26 cellular contexts compared by ENCODE assay signal in the genomic region with DNA sequence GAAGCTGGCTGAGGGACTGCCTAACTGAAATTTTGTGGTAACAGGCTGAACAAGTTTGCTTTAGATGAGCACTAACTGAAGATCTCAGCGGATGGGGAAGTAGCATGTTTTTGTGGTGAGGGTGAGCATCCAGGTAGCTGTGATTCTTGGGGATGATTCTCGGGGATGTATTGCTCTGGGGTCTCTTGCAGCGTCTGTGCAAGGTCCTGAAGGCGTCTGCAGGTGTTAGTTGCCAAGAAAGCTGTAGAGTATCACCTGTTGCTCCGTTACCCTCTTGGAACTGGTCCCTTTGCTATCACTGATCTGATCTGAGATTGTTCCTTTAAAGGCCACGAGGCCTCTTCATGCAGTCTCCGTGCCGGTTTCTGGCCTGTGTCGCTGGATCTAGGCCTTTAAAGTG. TPM values are rescaled to one million over a fixed set of nuclear protein-coding genes. Genes with fewer than 3 reads are reported as not detected.
DNase-seq lines count a peak whose midpoint lies in the region; ATAC-seq, FAIRE-seq and TF ChIP-seq lines count a peak whose summit lies in the region.
"Had no signal": no experiment of that assay in that cellular context is flagged by ENCODE, and none has a peak within 500 bp of the region (broad histone marks: within the 10 kb centered on the region; RNA-seq: fewer than 3 reads in every experiment).

No MANE protein-coding gene starts in this region.

- CTCF ChIA-PET in HepG2 (lab: Yijun Ruan, JAX; ENCODE audit: low intra/inter-chr PET ratio, low total read pairs): no interaction called here

- TF ChIP-seq EP300 in HepG2 (IDR thresholded peaks at IDR 0.05; ENCODE audit: low read depth in 2 of 2, low read length in 2 of 2) (no peak), HepG2 (CRISPR knock-in tag; IDR thresholded peaks at IDR 0.05; ENCODE audit: borderline replicate concordance) (no peak), esophagus muscularis mucosa (IDR thresholded peaks at IDR 0.05) (no peak)

- no peaks in the 10 kb centered on the region; a peak in 2 of 5 replicates for H3K27me3 ChIP-seq in HepG2 (ENCODE audit: control insufficient read depth in 1 of 2, insufficient read depth in 2 of 2, low read length in 2 of 2)
- no peaks in the 10 kb centered on the region for H3K27me3 ChIP-seq in right lobe of liver
- no peaks in the 10 kb centered on the region for H3K27me3 ChIP-seq in esophagus muscularis mucosa
- H3K27me3 ChIP-seq: BLaER1 treated with 17β-estradiol and CSF1 and Interleukin-3, amounts not matched to agents 10 nM and 100 nM; MG63; Peyer's patch had no signal

- no peak overlapping the region for H3K27ac ChIP-seq in HepG2 (ENCODE audit: extremely low read length, insufficient read depth, low read length)
- H3K27ac ChIP-seq in right lobe of liver: no peak overlapping the region
- H3K27ac ChIP-seq in KOPT-K1 (ENCODE audit: low read depth, low read length, poor library complexity, severe bottlenecking): peak overlapping the region; percentile 36
- H3K27ac ChIP-seq in esophagus muscularis mucosa (replicated peaks in 1 of 4): no peak overlapping the region
- H3K27ac ChIP-seq: A549; BLaER1 treated with 17β-estradiol and CSF1 and Interleukin-3, amounts not matched to agents 10 nM and 100 nM; Peyer's patch had no signal

- no peak overlapping the region for H3K9ac ChIP-seq in HepG2 (ENCODE audit: insufficient read depth, low read depth, low read length)
- H3K9ac ChIP-seq: BLaER1 treated with 17β-estradiol and CSF1 and Interleukin-3, amounts not matched to agents 10 nM and 100 nM had no signal

- POLR2A ChIA-PET in HepG2 (lab: Yijun Ruan, JAX): no interaction called here

- ATAC-seq in HepG2 (no peak), right lobe of liver (no peak), GM21717 (IDR thresholded peaks at IDR 0.05; ENCODE audit: unreplicated experiment) (no peak)
- ATAC-seq: A549; CD8-positive, alpha-beta T cell; K562 had no signal

- no peak overlapping the region for H3K4me2 ChIP-seq in HepG2 (ENCODE audit: low read depth, low read length)
- H3K4me2 ChIP-seq: A549; BLaER1 treated with 17β-estradiol and CSF1 and Interleukin-3, amounts not matched to agents 10 nM and 100 nM had no signal

- no peak for TF ChIP-seq RAD21 in HepG2 (CRISPR knock-in tag; IDR thresholded peaks at IDR 0.05)

- H3K79me2 ChIP-seq in HepG2 (ENCODE audit: insufficient read depth, low read length): peaks cover 21% of the 10 kb centered on the region

- peaks cover 8% of the 10 kb centered on the region; the same call in 1 of the 2 replicates for H4K20me1 ChIP-seq in HepG2 (ENCODE audit: insufficient read depth, low read length)

- WGBS in HepG2 (ENCODE audit: low lambda C conversion rate): 94% methylated on average over 6 of the region's 9 CpGs
- 90% methylated on average over 2 of the region's 9 CpGs for WGBS in right lobe of liver (ENCODE audit: insufficient coverage, low coverage, low lambda C conversion rate, missing lambda C conversion rate)
- 93% methylated on average over 9 of the region's 9 CpGs for WGBS in esophagus muscularis mucosa

- DNase-seq in HepG2 (ENCODE audit: low spot score): no peak
- DNase-seq in right lobe of liver: no peak
- peak; percentile 47 for DNase-seq in esophagus muscularis mucosa (ENCODE audit: extremely low spot score)
- DNase-seq in T-helper 2 cell: no peak
- DNase-seq in stimulated activated naive CD4-positive, alpha-beta T cell treated with Interleukin-2 at 50 U/mL for 16 hours (lab: John Stamatoyannopoulos, UW): no peak
- DNase-seq: AML-193; Caco-2; CD8-positive, alpha-beta T cell; GF-D8; GOT3; MG63; NCI-H2029 treated with DMSO at 0.1 percent for 48 hours; NCI-H2227 treated with DMSO at 0.1 percent for 48 hours; NCI-H69; Peyer's patch; SHP77 treated with DMSO at 0.1 percent for 48 hours had no signal

- no peak for FAIRE-seq in HepG2 (lab: Jason Lieb, UNC)
- FAIRE-seq: A549, GM12891, K562 had no signal

- H3K9me3 ChIP-seq in HepG2 (ENCODE audit: low read length): no peaks in the 10 kb centered on the region
- H3K9me3 ChIP-seq in right lobe of liver: no peaks in the 10 kb centered on the region
- H3K9me3 ChIP-seq in KOPT-K1 (ENCODE audit: insufficient read depth, low read length, poor library complexity, severe bottlenecking): no peaks in the 10 kb centered on the region
- H3K9me3 ChIP-seq in esophagus muscularis mucosa: no peaks in the 10 kb centered on the region
- H3K9me3 ChIP-seq: A549, Caco-2, HAP-1, MG63, Peyer's patch had no signal

- peaks cover 22% of the 10 kb centered on the region for H3K4me1 ChIP-seq in HepG2 (ENCODE audit: insufficient read depth, low read length)
- no peaks in the 10 kb centered on the region for H3K4me1 ChIP-seq in right lobe of liver
- peaks cover 5 to 11% (median 6%) of the 10 kb centered on the region in 4 donors for H3K4me1 ChIP-seq in esophagus muscularis mucosa

- H3K4me3 ChIP-seq in HepG2 (replicated peaks in 1 of 3; ENCODE audit: insufficient read depth in 1 of 3, low read depth in 2 of 3, low read length in 3 of 3) (no peak overlapping the region), right lobe of liver (no peak overlapping the region), esophagus muscularis mucosa (no peak overlapping the region)
- H3K4me3 ChIP-seq: A549; BLaER1 treated with 17β-estradiol and CSF1 and Interleukin-3, amounts not matched to agents 10 nM and 100 nM; HAP-1; K562; MG63; Peyer's patch had no signal

- in situ Hi-C loops in HepG2 (cut with HindIII; ENCODE audit: extremely low pct_ligation_motif_present, low pct_unique_long_range_greater_than_20kb): no loop called here

- peaks cover 33 to 81% of the 10 kb centered on the region in 2 experiments for H3K36me3 ChIP-seq in HepG2 (replicated peaks in 1 of 2; ENCODE audit: control insufficient read depth in 1 of 2, insufficient read depth in 2 of 2, low read length in 2 of 2)
- peaks cover 0 to 34% (median 2%) of the 10 kb centered on the region in 4 donors for H3K36me3 ChIP-seq in right lobe of liver
- H3K36me3 ChIP-seq in KOPT-K1 (ENCODE audit: insufficient read depth, low read length): peaks cover 88% of the 10 kb centered on the region
- H3K36me3 ChIP-seq in esophagus muscularis mucosa: peaks cover 31 to 83% (median 54%) of the 10 kb centered on the region in 4 donors

- BruUV-seq in HepG2 (replicated peaks; lab: Mats Ljungman, UMichigan): no TSS peak

- TF ChIP-seq POLR2A in HepG2 (IDR thresholded peaks at IDR 0.05; ENCODE audit: insufficient read depth in 1 of 2, low read depth in 2 of 2, low read length in 2 of 2) (no peak), right lobe of liver (IDR thresholded peaks at IDR 0.05) (no peak), esophagus muscularis mucosa (IDR thresholded peaks at IDR 0.05; ENCODE audit: low read depth) (no peak)

- TF ChIP-seq CTCF in HepG2 (CRISPR knock-in tag; IDR thresholded peaks at IDR 0.05): no peak
- no peak for TF ChIP-seq CTCF in right lobe of liver (IDR thresholded peaks at IDR 0.05)
- TF ChIP-seq CTCF in esophagus muscularis mucosa (IDR thresholded peaks at IDR 0.05): no peak

- intact Hi-C loops in HepG2 (cut with micrococcal nuclease; ENCODE audit: unreplicated experiment): loop anchor here (10.0 kb wide), 1 partner anchor 412 kb away; no protein-coding TSS in a partner anchor
- intact Hi-C loops in right lobe of liver (cut with DNase I): no loop called here
- intact Hi-C loops in esophagus muscularis mucosa (cut with DNase I): no loop called here

- H2AFZ ChIP-seq in HepG2 (ENCODE audit: low read length): no peak overlapping the region

RNA-seq across cellular contexts. Expression of a gene that starts 6.0 kb away (rescaled TPM):
- total RNA-seq in HepG2 (2016; rRNA removed; fragmentation: Illumina TruSeq; extraction: Trizol) (76.4 and 125 TPM in 2 replicates), right lobe of liver (10 to 100 TPM in 2 of 6 experiments, 1 to 10 TPM in 4; 5.5 to 15.2 (median 8.1) TPM), esophagus muscularis mucosa (10 to 100 TPM; 17.9 to 26.5 (median 23.5) TPM)
- total RNA-seq in HepG2 (2016; cell fraction: cytosol; rRNA removed; fragmentation: Illumina TruSeq; extraction: Trizol; ENCODE audit: low read depth): 136 and 156 TPM in 2 replicates
- total RNA-seq in HepG2 (2016; cell fraction: insoluble cytoplasmic fraction; rRNA removed; fragmentation: Illumina TruSeq; extraction: Trizol): 75.1 and 131 TPM in 2 replicates
- total RNA-seq in HepG2 (2016; cell fraction: membrane; rRNA removed; fragmentation: Illumina TruSeq; extraction: Trizol): 152 and 163 TPM in 2 replicates
- 86.2 and 101 TPM in 2 replicates for total RNA-seq in HepG2 (2016; cell fraction: nucleus; rRNA removed; fragmentation: Illumina TruSeq; extraction: Trizol)
- 142 and 155 TPM in 2 replicates for polyA plus RNA-seq in HepG2 (2011; rRNA removed)
- polyA plus RNA-seq in HepG2 (2011; cell fraction: cytosol; rRNA removed): 174 and 226 TPM in 2 replicates
- polyA plus RNA-seq in HepG2 (2011; cell fraction: nucleus; rRNA removed): 59.6 and 64.5 TPM in 2 replicates
- 60.4 and 68.2 TPM in 2 replicates for polyA plus RNA-seq in HepG2 (2012)
- polyA plus RNA-seq in HepG2 (2016; cell fraction: cytosol; fragmentation: Illumina TruSeq; extraction: Trizol; ENCODE audit: low read depth): 123 and 154 TPM in 2 replicates
- 63.3 and 64.2 TPM in 2 replicates for polyA plus RNA-seq in HepG2 (2016; cell fraction: insoluble cytoplasmic fraction; fragmentation: Illumina TruSeq; extraction: Trizol; ENCODE audit: low read depth)
- polyA plus RNA-seq in HepG2 (2016; cell fraction: membrane; fragmentation: Illumina TruSeq; extraction: Trizol; ENCODE audit: low read depth): 115 and 137 TPM in 2 replicates
- 123 and 140 TPM in 2 replicates for polyA plus RNA-seq in HepG2 (2016; cell fraction: nucleus; fragmentation: Illumina TruSeq; extraction: Trizol; ENCODE audit: insufficient read depth, low read depth)
- polyA minus RNA-seq in HepG2 (2011; rRNA and poly(A)+ RNA removed; ENCODE audit: low replicate concordance): 133 and 139 TPM in 2 replicates
- 38.0 and 45.9 TPM in 2 replicates for polyA minus RNA-seq in HepG2 (2011; cell fraction: cytosol; rRNA and poly(A)+ RNA removed)
- polyA minus RNA-seq in HepG2 (2011; cell fraction: nucleus; rRNA and poly(A)+ RNA removed): 37.9 and 46.4 TPM in 2 replicates

RNA-seq across cellular contexts. Expression of a gene that starts 34.3 kb away (rescaled TPM):
- total RNA-seq in HepG2 (2016; rRNA removed; fragmentation: Illumina TruSeq; extraction: Trizol) (not detected in 2 replicates), right lobe of liver (not detected), esophagus muscularis mucosa (not detected)
- not detected in 2 replicates for total RNA-seq in HepG2 (2016; cell fraction: cytosol; rRNA removed; fragmentation: Illumina TruSeq; extraction: Trizol; ENCODE audit: low read depth)
- not detected in 2 replicates for total RNA-seq in HepG2 (2016; cell fraction: insoluble cytoplasmic fraction; rRNA removed; fragmentation: Illumina TruSeq; extraction: Trizol)
- not detected in 2 replicates for total RNA-seq in HepG2 (2016; cell fraction: membrane; rRNA removed; fragmentation: Illumina TruSeq; extraction: Trizol)
- not detected in 2 replicates for total RNA-seq in HepG2 (2016; cell fraction: nucleus; rRNA removed; fragmentation: Illumina TruSeq; extraction: Trizol)
- not detected in 2 replicates for polyA plus RNA-seq in HepG2 (2011; rRNA removed)
- polyA plus RNA-seq in HepG2 (2011; cell fraction: cytosol; rRNA removed): not detected in 2 replicates
- not detected in 2 replicates for polyA plus RNA-seq in HepG2 (2011; cell fraction: nucleus; rRNA removed)
- polyA plus RNA-seq in HepG2 (2012): not detected in 2 replicates
- not detected in 2 replicates for polyA plus RNA-seq in HepG2 (2016; cell fraction: cytosol; fragmentation: Illumina TruSeq; extraction: Trizol; ENCODE audit: low read depth)
- not detected in 2 replicates for polyA plus RNA-seq in HepG2 (2016; cell fraction: insoluble cytoplasmic fraction; fragmentation: Illumina TruSeq; extraction: Trizol; ENCODE audit: low read depth)
- not detected in 2 replicates for polyA plus RNA-seq in HepG2 (2016; cell fraction: membrane; fragmentation: Illumina TruSeq; extraction: Trizol; ENCODE audit: low read depth)
- not detected in 2 replicates for polyA plus RNA-seq in HepG2 (2016; cell fraction: nucleus; fragmentation: Illumina TruSeq; extraction: Trizol; ENCODE audit: insufficient read depth, low read depth)
- polyA minus RNA-seq in HepG2 (2011; rRNA and poly(A)+ RNA removed; ENCODE audit: low replicate concordance): not detected in 2 replicates
- polyA minus RNA-seq in HepG2 (2011; cell fraction: cytosol; rRNA and poly(A)+ RNA removed): not detected in 2 replicates
- polyA minus RNA-seq in HepG2 (2011; cell fraction: nucleus; rRNA and poly(A)+ RNA removed): not detected in 2 replicates
- total RNA-seq: Caco-2; CD8-positive, alpha-beta T cell; HT-29; K562; LHCN-M2; NCI-H460; Peyer's patch had no signal
- polyA plus RNA-seq: A549 had no signal
